36 cellular contexts compared by ENCODE assay signal in the genomic region with DNA sequence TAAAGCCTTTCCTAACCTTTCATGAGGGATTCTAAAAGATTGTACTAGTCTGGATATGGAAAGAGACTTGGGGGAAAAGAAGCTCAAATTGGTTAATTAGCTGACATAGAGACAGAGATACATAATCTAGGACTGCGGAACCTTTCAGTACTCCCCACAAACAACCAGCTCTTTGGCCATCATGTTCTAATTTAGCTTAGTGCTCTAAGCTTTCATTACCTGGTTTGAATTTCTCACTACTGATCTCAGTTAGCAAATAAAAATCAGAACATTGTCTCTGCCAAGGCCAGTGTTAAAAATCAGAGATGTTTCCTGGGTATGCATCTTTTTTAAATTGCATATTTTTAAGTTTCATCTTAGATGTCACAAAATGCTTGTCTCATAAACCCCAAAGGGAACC.
"Had no signal": no experiment of that assay in that cellular context is flagged by ENCODE, and none has a peak within 500 bp of the region (broad histone marks: within the 10 kb centered on the region; RNA-seq: fewer than 3 reads in every experiment).

No MANE protein-coding gene starts in this region.

- H3K4me1 ChIP-seq: adrenal gland had no signal

- H3K27me3 Mint-ChIP-seq: activated B cell treated with CpG ODN at 0.5 μM for 24 hours; activated CD4-positive, alpha-beta memory T cell treated with anti-CD3 and anti-CD28 coated beads for 36 hours; activated CD4-positive, alpha-beta T cell treated with anti-CD3 and anti-CD28 coated beads, Interleukin-2, amount 10 ng/mL, durations not matched to agents 24 days and 14 days; activated naive CD8-positive, alpha-beta T cell treated with anti-CD3 and anti-CD28 coated beads for 36 hours; activated T-helper 17 cell treated with anti-CD3 and anti-CD28 coated beads, Interleukin-2, amount 50 U/mL, for 72 hours; brain; central memory CD8-positive, alpha-beta T cell had no signal

- H3K4me3 ChIP-seq: adrenal gland, cardiac muscle cell had no signal

- DNase-seq: activated B cell treated with CpG ODN at 0.5 μM for 24 hours; activated CD4-positive, alpha-beta memory T cell treated with anti-CD3 and anti-CD28 coated beads for 36 hours; activated CD4-positive, alpha-beta T cell treated with anti-CD3 and anti-CD28 coated beads for 4 hours; activated CD4-positive, alpha-beta T cell treated with anti-CD3 and anti-CD28 coated beads, Interleukin-2, amount 10 ng/mL, durations not matched to agents 24 days and 14 days; activated CD4-positive, alpha-beta T cell treated with anti-CD3 and anti-CD28 coated beads, Interleukin-2, amount 50 U/mL, for 1 hour; activated CD4-positive, alpha-beta T cell treated with anti-CD3 and anti-CD28 coated beads, Interleukin-2, amount 50 U/mL, for 4 hours; activated CD4-positive, CD25-positive, alpha-beta regulatory T cell treated with anti-CD3 and anti-CD28 coated beads, Interleukin-2, amount 50 U/mL, for 72 hours; activated CD8-positive, alpha-beta memory T cell treated with anti-CD3 and anti-CD28 coated beads, Interleukin-2, amount 50 U/mL, for 4 hours; activated CD8-positive, alpha-beta T cell treated with anti-CD3 and anti-CD28 coated beads for 36 hours; activated effector memory CD4-positive, alpha-beta T cell treated with anti-CD3 and anti-CD28 coated beads, Interleukin-2, amount 50 U/mL, for 16 hours; activated gamma-delta T cell treated with Interleukin-2 at 50 U/mL for 16 hours; activated naive CD4-positive, alpha-beta T cell; activated naive CD4-positive, alpha-beta T cell treated with anti-CD3 and anti-CD28 coated beads, Interleukin-2, amount 50 U/mL, for 16 hours; activated naive CD8-positive, alpha-beta T cell treated with anti-CD3 and anti-CD28 coated beads for 36 hours; activated T-cell treated with anti-CD3 and anti-CD28 coated beads for 4 hours; activated T-cell treated with anti-CD3 and anti-CD28 coated beads, Interleukin-2, amount 50 U/mL, for 1 hour; activated T-cell treated with anti-CD3 and anti-CD28 coated beads, Interleukin-2, amount 50 U/mL, for 4 hours; activated T-cell treated with anti-CD3 and anti-CD28 coated beads, Interleukin-2, amount 50 U/mL, for 72 hours; adrenal gland; amniotic stem cell; aorta; caudate nucleus; cerebellar nuclear complex; T-helper 1 cell; T-helper 9 cell had no signal

- H3K4me3 Mint-ChIP-seq: activated B cell treated with CpG ODN at 0.5 μM for 24 hours; activated CD4-positive, alpha-beta memory T cell treated with anti-CD3 and anti-CD28 coated beads for 36 hours; activated CD4-positive, alpha-beta T cell treated with anti-CD3 and anti-CD28 coated beads, Interleukin-2, amount 10 ng/mL, durations not matched to agents 24 days and 14 days; activated CD8-positive, alpha-beta T cell treated with anti-CD3 and anti-CD28 coated beads for 36 hours; activated naive CD8-positive, alpha-beta T cell treated with anti-CD3 and anti-CD28 coated beads for 36 hours; activated T-cell treated with anti-CD3 and anti-CD28 coated beads, Interleukin-2, amount 50 U/mL, for 4 hours; activated T-cell treated with anti-CD3 and anti-CD28 coated beads, Interleukin-2, amount 50 U/mL, for 72 hours; activated T-helper 1 cell treated with anti-CD3 and anti-CD28 coated beads, Interleukin-12 subunit alpha, Interleukin-12 subunit beta, Interleukin-2, Interleukin-4 antibody, amounts not matched to agents 30 ng/mL and 10 ng/mL and 1 ng/mL, durations not matched to agents 14 hours and 24 hours and 36 hours; activated T-helper 17 cell treated with anti-CD3 and anti-CD28 coated beads, Interleukin-2, amount 50 U/mL, for 72 hours; brain; central memory CD8-positive, alpha-beta T cell; T-helper 1 cell treated with Interleukin-12 subunit alpha and Interleukin-12 subunit beta and Interleukin-4 antibody, amounts not matched to agents 30 μg/mL and 1 μg/mL, for 36 hours; T-helper 2 cell treated with Interferon-gamma antibody and Interleukin-4, amounts not matched to agents 5 μg/mL and 100 μg/mL, for 36 hours had no signal

- H3K36me3 ChIP-seq: adrenal gland, cardiac muscle cell had no signal

- H3K27me3 ChIP-seq: adrenal gland, cardiac muscle cell had no signal

- H3K9me3 Mint-ChIP-seq: activated B cell treated with CpG ODN at 0.5 μM for 24 hours; activated CD4-positive, alpha-beta memory T cell treated with anti-CD3 and anti-CD28 coated beads for 36 hours; activated CD4-positive, alpha-beta T cell treated with anti-CD3 and anti-CD28 coated beads, Interleukin-2, amount 10 ng/mL, durations not matched to agents 24 days and 14 days; activated CD8-positive, alpha-beta T cell treated with anti-CD3 and anti-CD28 coated beads for 36 hours; activated naive CD8-positive, alpha-beta T cell treated with anti-CD3 and anti-CD28 coated beads for 36 hours; activated T-cell treated with anti-CD3 and anti-CD28 coated beads, Interleukin-2, amount 50 U/mL, for 4 hours; activated T-cell treated with anti-CD3 and anti-CD28 coated beads, Interleukin-2, amount 50 U/mL, for 72 hours; activated T-helper 1 cell treated with anti-CD3 and anti-CD28 coated beads, Interleukin-12 subunit alpha, Interleukin-12 subunit beta, Interleukin-2, Interleukin-4 antibody, amounts not matched to agents 30 ng/mL and 10 ng/mL and 1 ng/mL, durations not matched to agents 14 hours and 24 hours and 36 hours; activated T-helper 17 cell treated with anti-CD3 and anti-CD28 coated beads, Interleukin-2, amount 50 U/mL, for 72 hours; brain; central memory CD8-positive, alpha-beta T cell; T-helper 1 cell treated with Interleukin-12 subunit alpha and Interleukin-12 subunit beta and Interleukin-4 antibody, amounts not matched to agents 30 μg/mL and 1 μg/mL, for 36 hours; T-helper 2 cell treated with Interferon-gamma antibody and Interleukin-4, amounts not matched to agents 5 μg/mL and 100 μg/mL, for 36 hours had no signal

- FAIRE-seq: bronchial epithelial cell, TTC549 had no signal

- H3K27ac Mint-ChIP-seq: activated B cell treated with CpG ODN at 0.5 μM for 24 hours; activated CD4-positive, alpha-beta memory T cell treated with anti-CD3 and anti-CD28 coated beads for 36 hours; activated CD4-positive, alpha-beta T cell treated with anti-CD3 and anti-CD28 coated beads, Interleukin-2, amount 10 ng/mL, durations not matched to agents 24 days and 14 days; activated CD8-positive, alpha-beta T cell treated with anti-CD3 and anti-CD28 coated beads for 36 hours; activated naive CD4-positive, alpha-beta T cell treated with anti-CD3 and anti-CD28 coated beads, Interleukin-2, amount 50 U/mL, for 72 hours; activated naive CD8-positive, alpha-beta T cell treated with anti-CD3 and anti-CD28 coated beads for 36 hours; activated T-cell treated with anti-CD3 and anti-CD28 coated beads, Interleukin-2, amount 50 U/mL, for 72 hours; activated T-helper 1 cell treated with anti-CD3 and anti-CD28 coated beads, Interleukin-12 subunit alpha, Interleukin-12 subunit beta, Interleukin-2, Interleukin-4 antibody, amounts not matched to agents 30 ng/mL and 10 ng/mL and 1 ng/mL, durations not matched to agents 14 hours and 24 hours and 36 hours; activated T-helper 17 cell treated with anti-CD3 and anti-CD28 coated beads, Interleukin-2, amount 50 U/mL, for 72 hours; brain; T-helper 1 cell treated with Interleukin-12 subunit alpha and Interleukin-12 subunit beta and Interleukin-4 antibody, amounts not matched to agents 30 μg/mL and 1 μg/mL, for 36 hours; T-helper 2 cell treated with Interferon-gamma antibody and Interleukin-4, amounts not matched to agents 5 μg/mL and 100 μg/mL, for 36 hours had no signal

- ATAC-seq: activated CD8-positive, alpha-beta T cell treated with anti-CD3 and anti-CD28 coated beads for 36 hours had no signal

- H3K9me3 ChIP-seq: adrenal gland had no signal

- H3K36me3 Mint-ChIP-seq: activated CD4-positive, alpha-beta memory T cell treated with anti-CD3 and anti-CD28 coated beads for 36 hours; activated naive CD4-positive, alpha-beta T cell treated with anti-CD3 and anti-CD28 coated beads, Interleukin-2, amount 50 U/mL, for 72 hours; activated naive CD8-positive, alpha-beta T cell treated with anti-CD3 and anti-CD28 coated beads for 36 hours; brain had no signal

- H3K27ac ChIP-seq: adrenal gland, cardiac muscle cell, VCaP had no signal

- H3K4me1 Mint-ChIP-seq: activated B cell treated with CpG ODN at 0.5 μM for 24 hours; activated naive CD8-positive, alpha-beta T cell treated with anti-CD3 and anti-CD28 coated beads for 36 hours; activated T-helper 17 cell treated with anti-CD3 and anti-CD28 coated beads, Interleukin-2, amount 50 U/mL, for 72 hours; brain; central memory CD8-positive, alpha-beta T cell had no signal
